8 cellular contexts compared by ENCODE assay signal in the genomic region with DNA sequence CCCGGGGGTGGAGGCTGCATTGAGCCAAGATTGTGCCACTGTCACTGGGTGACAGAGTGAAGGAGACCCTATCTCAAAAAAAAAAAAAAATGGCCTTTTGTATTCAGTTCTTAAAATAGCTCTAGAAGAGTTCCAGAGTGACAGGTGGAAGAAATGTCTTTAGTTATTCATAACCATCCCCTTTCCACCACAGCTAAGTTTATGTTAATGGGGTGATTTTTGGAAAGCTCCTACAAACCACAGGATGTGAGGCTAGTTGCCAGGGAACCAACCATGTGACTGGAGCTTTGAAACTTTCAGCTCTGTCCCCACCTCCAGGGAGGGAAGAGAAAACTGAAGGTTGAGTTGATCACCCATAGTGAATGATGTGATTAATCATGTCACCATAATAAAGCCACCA.
DNase-seq lines count a peak whose midpoint lies in the region; ATAC-seq lines count a peak whose summit lies in the region.
"Had no signal": no experiment of that assay in that cellular context is flagged by ENCODE, and none has a peak within 500 bp of the region (broad histone marks: within the 10 kb centered on the region; RNA-seq: fewer than 3 reads in every experiment).

No MANE protein-coding gene starts in this region.

- H3K4me1 Mint-ChIP-seq in stimulated activated memory B cell treated with anti-CD40 and anti-IgM and Interleukin-4, amounts not matched to agents 10 μg/mL and 1 μg/mL and 100 μg/mL, for 72 hours, result peaks cover 14% of the 10 kb centered on the region

- H3K4me3 Mint-ChIP-seq in stimulated activated memory B cell treated with anti-CD40 and anti-IgM and Interleukin-4, amounts not matched to agents 10 μg/mL and 1 μg/mL and 100 μg/mL, for 72 hours, result no peak overlapping the region

- peak; percentile 58 for ATAC-seq in GM21381 (IDR thresholded peaks at IDR 0.05; ENCODE audit: unreplicated experiment)
- peak; percentile 97 for ATAC-seq in stimulated activated memory B cell treated with anti-CD40 and anti-IgM and Interleukin-4, amounts not matched to agents 10 μg/mL and 1 μg/mL and 100 μg/mL, for 72 hours
- no peak for ATAC-seq in GM18870 (IDR thresholded peaks at IDR 0.05; ENCODE audit: unreplicated experiment)
- ATAC-seq: sciatic nerve had no signal

- peak overlapping the region; percentile 54 for H3K27ac Mint-ChIP-seq in stimulated activated memory B cell treated with anti-CD40 and anti-IgM and Interleukin-4, amounts not matched to agents 10 μg/mL and 1 μg/mL and 100 μg/mL, for 72 hours

- H3K9me3 Mint-ChIP-seq in stimulated activated memory B cell treated with anti-CD40 and anti-IgM and Interleukin-4, amounts not matched to agents 10 μg/mL and 1 μg/mL and 100 μg/mL, for 72 hours, result no peaks in the 10 kb centered on the region

- H3K36me3 Mint-ChIP-seq in stimulated activated memory B cell treated with anti-CD40 and anti-IgM and Interleukin-4, amounts not matched to agents 10 μg/mL and 1 μg/mL and 100 μg/mL, for 72 hours, result peaks cover 13% of the 10 kb centered on the region

- DNase-seq in NCI-H226 (peak; percentile 12), SIG-M5 (lab: John Stamatoyannopoulos, UW) (no peak), foreskin melanocyte (no peak)
- peak; percentile 51 for DNase-seq in activated naive CD4-positive, alpha-beta T cell treated with anti-CD3 and anti-CD28 coated beads, Interleukin-2, amount 50 U/mL, for 16 hours

- H3K27me3 Mint-ChIP-seq in stimulated activated memory B cell treated with anti-CD40 and anti-IgM and Interleukin-4, amounts not matched to agents 10 μg/mL and 1 μg/mL and 100 μg/mL, for 72 hours, result no peaks in the 10 kb centered on the region

Comparison
In these comparisons a context has a peak if more than half of its experiments do, and no peak if none do; other contexts are left out.
1. DNase-seq: peak in NCI-H226 (single experiment) and activated naive CD4-positive, alpha-beta T cell treated with anti-CD3 and anti-CD28 coated beads, Interleukin-2, amount 50 U/mL, for 16 hours (single experiment); none in SIG-M5 (single experiment) and foreskin melanocyte (single experiment).